In genomic region chr3:111524486-111524885, GRCh38 we compare ENCODE assay signal across 4 cellular contexts. TPM values are rescaled to one million over a fixed set of nuclear protein-coding genes. Genes with fewer than 3 reads are reported as not detected.
"Had no signal": no experiment of that assay in that cellular context is flagged by ENCODE, and none has a peak within 500 bp of the region (broad histone marks: within the 10 kb centered on the region; RNA-seq: fewer than 3 reads in every experiment).

No MANE protein-coding gene starts in this region.

RNA-seq across cellular contexts. Expression of gene CD96, which starts 17.5 kb away (rescaled TPM):
- total RNA-seq: occipital lobe, osteoblast, progenitor cell of endocrine pancreas had no signal
- polyA plus RNA-seq: neural cell had no signal
